Comparison of ENCODE assay signal across 21 cellular contexts in genomic region chrX:41932885-41933284, GRCh38.
"Had no signal": no experiment of that assay in that cellular context is flagged by ENCODE, and none has a peak within 500 bp of the region (broad histone marks: within the 10 kb centered on the region; RNA-seq: fewer than 3 reads in every experiment).

No MANE protein-coding gene starts in this region.

- H3K9ac ChIP-seq: SK-N-SH had no signal

- H3K9me3 ChIP-seq: lower lobe of right lung, prostate gland, SK-N-SH, suprapubic skin had no signal

- H3K4me1 Mint-ChIP-seq: brain had no signal

- H3K27me3 ChIP-seq: suprapubic skin had no signal

- H3K27me3 Mint-ChIP-seq: type B pancreatic cell had no signal

- H3K36me3 ChIP-seq: lower lobe of right lung, prostate gland, suprapubic skin, WERI-Rb-1 had no signal

- FAIRE-seq: small intestine had no signal

- H3K9me3 Mint-ChIP-seq: activated naive CD4-positive, alpha-beta T cell treated with anti-CD3 and anti-CD28 coated beads for 36 hours; activated T-cell treated with anti-CD3 and anti-CD28 coated beads, Interleukin-2, amount 50 U/mL, for 4 hours had no signal

- H3K36me3 Mint-ChIP-seq: brain, type B pancreatic cell had no signal

- H3K4me3 Mint-ChIP-seq: activated CD4-positive, alpha-beta T cell treated with anti-CD3 and anti-CD28 coated beads, Interleukin-2, amount 10 ng/mL, durations not matched to agents 24 days and 14 days; activated naive CD4-positive, alpha-beta T cell treated with anti-CD3 and anti-CD28 coated beads for 36 hours; activated T-cell treated with anti-CD3 and anti-CD28 coated beads, Interleukin-2, amount 50 U/mL, for 4 hours; brain; type B pancreatic cell had no signal

- ATAC-seq: left colon, lower lobe of right lung, right cardiac atrium had no signal

- H3K4me2 ChIP-seq: SK-N-SH had no signal

- H3K27ac Mint-ChIP-seq: activated CD4-positive, alpha-beta T cell treated with anti-CD3 and anti-CD28 coated beads, Interleukin-2, amount 10 ng/mL, durations not matched to agents 24 days and 14 days; activated naive CD4-positive, alpha-beta T cell treated with anti-CD3 and anti-CD28 coated beads for 36 hours; brain; type B pancreatic cell had no signal

- H3K4me1 ChIP-seq: lower lobe of right lung, prostate gland, suprapubic skin had no signal

- H3K27ac ChIP-seq: lower lobe of right lung, prostate gland, suprapubic skin, WERI-Rb-1 had no signal

- DNase-seq: activated CD4-positive, alpha-beta T cell treated with anti-CD3 and anti-CD28 coated beads, Interleukin-2, amount 10 ng/mL, durations not matched to agents 24 days and 14 days; activated naive CD4-positive, alpha-beta T cell treated with anti-CD3 and anti-CD28 coated beads for 36 hours; activated T-cell treated with anti-CD3 and anti-CD28 coated beads, Interleukin-2, amount 50 U/mL, for 4 hours; amygdala; central memory CD4-positive, alpha-beta T cell; effector memory CD4-positive, alpha-beta T cell; foreskin melanocyte; head of caudate nucleus; left colon; lower lobe of right lung; right cardiac atrium; SHP77; SK-N-SH; small intestine; stimulated activated CD4-positive, alpha-beta T cell treated with anti-CD3 and anti-CD28 coated beads, Interleukin-4, amount 100 ng/mL, for 24 hours; stimulated activated naive CD4-positive, alpha-beta T cell treated with Interleukin-2 at 50 U/mL for 16 hours; WERI-Rb-1 had no signal

- H3K4me3 ChIP-seq: lower lobe of right lung, prostate gland, suprapubic skin had no signal
